28 cellular contexts compared by ENCODE assay signal in the genomic region with DNA sequence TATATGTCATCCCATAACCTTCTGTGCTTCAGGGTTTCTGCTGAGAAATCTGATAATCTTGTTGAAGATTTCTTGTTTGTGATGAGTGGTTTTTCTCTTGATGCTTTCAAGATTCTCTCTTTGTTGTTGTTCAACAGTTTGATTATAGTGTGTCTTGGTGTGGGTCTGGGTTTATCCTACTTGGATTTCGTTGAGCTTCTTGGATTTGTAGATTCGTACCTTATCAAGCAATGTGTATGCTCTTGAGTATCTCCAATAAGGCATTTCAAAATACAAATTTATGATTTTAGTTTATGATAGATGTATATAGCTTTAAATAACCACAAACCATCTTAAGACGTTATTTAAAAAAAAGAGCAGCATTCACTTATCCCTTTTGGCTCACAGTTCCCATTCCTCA.
"Had no signal": no experiment of that assay in that cellular context is flagged by ENCODE, and none has a peak within 500 bp of the region (broad histone marks: within the 10 kb centered on the region; RNA-seq: fewer than 3 reads in every experiment).

No MANE protein-coding gene starts in this region.

- H3K27me3 Mint-ChIP-seq: progenitor cell of endocrine pancreas; stimulated activated naive B cell treated with anti-CD40 and anti-IgM and Interleukin-4, amounts not matched to agents 10 μg/mL and 1 μg/mL and 100 μg/mL, for 72 hours; stimulated activated naive CD8-positive, alpha-beta T cell treated with anti-CD3 and anti-CD28 coated beads, Interleukin-15, Interleukin-2, amounts not matched to agents 100 ng/mL and 50 ng/mL, for 24 hours had no signal

- H3K27ac ChIP-seq: neural progenitor cell, ovary, parathyroid adenoma, psoas muscle, right lobe of liver, sigmoid colon, stomach, thoracic aorta, thyroid gland, tibial nerve, upper lobe of left lung, vagina had no signal

- H3K4me1 ChIP-seq: psoas muscle, right lobe of liver, thyroid gland, tibial nerve, upper lobe of left lung had no signal

- H3K27ac Mint-ChIP-seq: nephron; neural progenitor cell; progenitor cell of endocrine pancreas; stimulated activated effector memory CD8-positive, alpha-beta T cell treated with anti-CD3 and anti-CD28 coated beads, Interleukin-12 subunit alpha, Interleukin-12 subunit beta, amount 100 ng/mL, for 72 hours; stimulated activated naive B cell treated with anti-CD40 and anti-IgM and Interleukin-4, amounts not matched to agents 10 μg/mL and 1 μg/mL and 100 μg/mL, for 72 hours; stimulated activated naive CD8-positive, alpha-beta T cell treated with anti-CD3 and anti-CD28 coated beads, Interleukin-15, Interleukin-2, amounts not matched to agents 100 ng/mL and 50 ng/mL, for 24 hours had no signal

- DNase-seq: occipital lobe; ovary; posterior cingulate gyrus; psoas muscle; right cardiac atrium; right lobe of liver; sigmoid colon; small intestine; stimulated activated CD4-positive, alpha-beta T cell treated with anti-CD3 and anti-CD28 coated beads, Interleukin-15, amount 100 ng/mL, for 24 hours; stimulated activated CD4-positive, alpha-beta T cell treated with anti-CD3 and anti-CD28 coated beads, Interleukin-2, amount 100 ng/mL, for 24 hours; stimulated activated CD4-positive, alpha-beta T cell treated with anti-CD3 and anti-CD28 coated beads, Interleukin-2, amount 100 ng/mL, for 48 hours; stimulated activated CD4-positive, alpha-beta T cell treated with anti-CD3 and anti-CD28 coated beads, Interleukin-4, amount 100 ng/mL, for 24 hours; stimulated activated naive B cell treated with anti-CD40 and anti-IgM and Interleukin-4, amounts not matched to agents 10 μg/mL and 1 μg/mL and 100 μg/mL, for 72 hours; stimulated activated naive CD4-positive, alpha-beta T cell treated with Interleukin-2 at 50 U/mL for 16 hours; stomach; thyroid gland; trophoblast cell; upper lobe of left lung had no signal

- H3K9me3 ChIP-seq: ovary, right lobe of liver, thyroid gland had no signal

- H3K4me3 Mint-ChIP-seq: nephron; neural progenitor cell; stimulated activated effector memory CD8-positive, alpha-beta T cell treated with anti-CD3 and anti-CD28 coated beads, Interleukin-12 subunit alpha, Interleukin-12 subunit beta, amount 100 ng/mL, for 72 hours; stimulated activated naive B cell treated with anti-CD40 and anti-IgM and Interleukin-4, amounts not matched to agents 10 μg/mL and 1 μg/mL and 100 μg/mL, for 72 hours; stimulated activated naive CD8-positive, alpha-beta T cell treated with anti-CD3 and anti-CD28 coated beads, Interleukin-15, Interleukin-2, amounts not matched to agents 100 ng/mL and 50 ng/mL, for 24 hours had no signal

- FAIRE-seq: small intestine, urothelium cell line had no signal

- H3K4me3 ChIP-seq: neural progenitor cell, ovary, psoas muscle, right lobe of liver, sigmoid colon, stomach, thoracic aorta, thyroid gland, tibial nerve, upper lobe of left lung, vagina had no signal

- H3K36me3 ChIP-seq: ovary, right lobe of liver, sigmoid colon, thoracic aorta, thyroid gland, vagina had no signal
